In genomic region chr4:169601016-169601771, GRCh38 we compare ENCODE assay signal across 28 cellular contexts. TPM values are rescaled to one million over a fixed set of nuclear protein-coding genes. Genes with fewer than 3 reads are reported as not detected.
DNase-seq lines count a peak whose midpoint lies in the region; ATAC-seq, FAIRE-seq and TF ChIP-seq lines count a peak whose summit lies in the region.
"Had no signal": no experiment of that assay in that cellular context is flagged by ENCODE, and none has a peak within 500 bp of the region (broad histone marks: within the 10 kb centered on the region; RNA-seq: fewer than 3 reads in every experiment).

No MANE protein-coding gene starts in this region.

- no peaks in the 10 kb centered on the region for H3K27me3 ChIP-seq in small intestine (ENCODE audit: control insufficient read depth in 2 of 2, insufficient read depth in 2 of 2, low read length in 2 of 2)
- H3K27me3 ChIP-seq: adrenal gland, foreskin keratinocyte, uterus had no signal

- POLR2A ChIA-PET in activated CD4-positive, alpha-beta T cell treated with anti-CD3 and anti-CD28 coated beads for 36 hours (lab: Charles Lee) = no interaction called here
- POLR2A ChIA-PET in HEK293T (lab: Yijun Ruan, JAX) = no interaction called here

- intact Hi-C loops in activated CD4-positive, alpha-beta T cell treated with anti-CD3 and anti-CD28 coated beads for 36 hours (cut with DNase I, micrococcal nuclease) = no loop called here

- no peaks in the 10 kb centered on the region for H3K9me3 ChIP-seq in small intestine (ENCODE audit: control insufficient read depth, low read depth)
- H3K9me3 ChIP-seq: adrenal gland, Caco-2, uterus had no signal

- no peak overlapping the region for H3K27ac ChIP-seq in small intestine (ENCODE audit: low read depth in 1 of 2, low read length in 1 of 2)
- H3K27ac ChIP-seq: adrenal gland, epithelial cell of prostate, foreskin keratinocyte, uterus had no signal

- H3K4me3 ChIP-seq in small intestine (ENCODE audit: low read depth in 1 of 2, low read length in 2 of 2) = no peak overlapping the region
- H3K4me3 ChIP-seq: adrenal gland, K562, lung, uterus had no signal

- no peaks in the 10 kb centered on the region for H3K4me1 ChIP-seq in small intestine (ENCODE audit: control insufficient read depth in 2 of 2, insufficient read depth in 1 of 2, low read depth in 1 of 2, low read length in 1 of 2)
- H3K4me1 ChIP-seq: Caco-2, uterus had no signal

- no peak overlapping the region for H3K4me3 Mint-ChIP-seq in activated CD4-positive, alpha-beta T cell treated with anti-CD3 and anti-CD28 coated beads for 36 hours

- no peaks in the 10 kb centered on the region for H3K9me3 Mint-ChIP-seq in activated CD4-positive, alpha-beta T cell treated with anti-CD3 and anti-CD28 coated beads for 36 hours (ENCODE audit: low read depth)

- FAIRE-seq in small intestine (lab: Jason Lieb, UNC) = peak; percentile 59
- no peak for FAIRE-seq in GM12891 (lab: Jason Lieb, UNC)
- FAIRE-seq: K562, keratinocyte had no signal

- ATAC-seq in activated CD4-positive, alpha-beta T cell treated with anti-CD3 and anti-CD28 coated beads for 36 hours = peak; percentile 45
- peak; percentile 40 for ATAC-seq in HG02610 (IDR thresholded peaks at IDR 0.05; ENCODE audit: unreplicated experiment)
- ATAC-seq in HG03196 (IDR thresholded peaks at IDR 0.05; ENCODE audit: unreplicated experiment) = peak; percentile 49
- ATAC-seq: foreskin keratinocyte, K562 had no signal

- peaks cover 20% of the 10 kb centered on the region for H3K4me1 Mint-ChIP-seq in activated CD4-positive, alpha-beta T cell treated with anti-CD3 and anti-CD28 coated beads for 36 hours

- CTCF ChIA-PET in activated CD4-positive, alpha-beta T cell treated with anti-CD3 and anti-CD28 coated beads for 36 hours (lab: Charles Lee) = no interaction called here
- CTCF ChIA-PET in HEK293T (lab: Yijun Ruan, JAX) = interaction anchor here (0.6 kb wide), 1 partner anchor 45 kb away, joined by 3 read pairs; no protein-coding TSS in a partner anchor

- no peak overlapping the region for H3K27ac Mint-ChIP-seq in activated CD4-positive, alpha-beta T cell treated with anti-CD3 and anti-CD28 coated beads for 36 hours

- H3K27me3 Mint-ChIP-seq in activated CD4-positive, alpha-beta T cell treated with anti-CD3 and anti-CD28 coated beads for 36 hours = no peaks in the 10 kb centered on the region

- H3K36me3 ChIP-seq in small intestine (ENCODE audit: control insufficient read depth in 2 of 2, insufficient read depth in 2 of 2, low read length in 2 of 2) = peaks cover 2 to 3% of the 10 kb centered on the region in 2 donors
- H3K36me3 ChIP-seq: uterus had no signal

- DNase-seq in activated CD4-positive, alpha-beta T cell treated with anti-CD3 and anti-CD28 coated beads for 36 hours = no peak
- no peak for DNase-seq in activated CD4-positive, alpha-beta T cell treated with anti-CD3 and anti-CD28 coated beads, Interleukin-2, amount 50 U/mL, for 1 hour
- DNase-seq in small intestine = no peak
- DNase-seq in HEK293T (ENCODE audit: extremely low spot score) = no peak
- DNase-seq in stimulated activated CD4-positive, alpha-beta T cell treated with anti-CD3 and anti-CD28 coated beads, Interleukin-4, amount 100 ng/mL, for 24 hours = no peak
- no peak for DNase-seq in GM12891 (ENCODE audit: insufficient read length, low spot score)
- DNase-seq: 8988T; activated CD4-positive, alpha-beta T cell treated with anti-CD3 and anti-CD28 coated beads for 48 hours; activated CD8-positive, alpha-beta memory T cell treated with anti-CD3 and anti-CD28 coated beads, Interleukin-2, amount 50 U/mL, for 48 hours; activated gamma-delta T cell treated with Interleukin-2 at 50 U/mL for 16 hours; adrenal gland; Caco-2; EL; foreskin keratinocyte; H7; hippocampal formation; NCI-H187; NCI-H345; occipital lobe; stimulated activated CD4-positive, alpha-beta T cell treated with anti-CD3 and anti-CD28 coated beads, Interleukin-12 subunit alpha, Interleukin-12 subunit beta, amount 100 ng/mL, for 4 hours; substantia nigra; uterus had no signal

- H3K36me3 Mint-ChIP-seq in activated CD4-positive, alpha-beta T cell treated with anti-CD3 and anti-CD28 coated beads for 36 hours (ENCODE audit: low read depth) = peaks cover 7% of the 10 kb centered on the region

- no peak for TF ChIP-seq POLR2A in GM12891 (IDR thresholded peaks at IDR 0.05; ENCODE audit: low read depth, low read length)

TF ChIP-seq in HEK293T, 16 proteins besides CTCF, POLR2A, EP300 and RAD21:
- TF ChIP-seq LEF1 (IDR thresholded peaks at IDR 0.05; ENCODE audit: borderline replicate concordance) = no peak
- TF ChIP-seq FOXM1 (IDR thresholded peaks at IDR 0.05; ENCODE audit: borderline replicate concordance) = no peak

TF ChIP-seq in GM12891, 5 proteins besides CTCF, POLR2A, EP300 and RAD21:
- no peak for TF ChIP-seq SPI1 (IDR thresholded peaks at IDR 0.05; ENCODE audit: low read depth, low read length)
- no peak for TF ChIP-seq PAX5 (IDR thresholded peaks at IDR 0.05; ENCODE audit: insufficient read depth, low read length, severe bottlenecking)
- no peak for TF ChIP-seq POU2F2 (IDR thresholded peaks at IDR 0.05; ENCODE audit: low read depth, low read length)
- TF ChIP-seq POLR2AphosphoS5 (IDR thresholded peaks at IDR 0.05; ENCODE audit: low read depth, low read length) = no peak
- TF ChIP-seq TAF1 (IDR thresholded peaks at IDR 0.05; ENCODE audit: low read depth, low read length) = no peak
TF ChIP-seq in GM12891: peak in this region for 0.

RNA-seq across cellular contexts. Expression of gene NEK1, which starts 11.2 kb away (rescaled TPM):
- total RNA-seq in activated CD4-positive, alpha-beta T cell treated with anti-CD3 and anti-CD28 coated beads for 36 hours = 10 to 100 TPM in 1 of 2 experiments, 1 to 10 TPM in 1; 9.5 to 12.2 TPM
- 1 to 10 TPM; 2.7 to 4.4 (median 2.7) TPM for polyA plus RNA-seq in small intestine
- polyA plus RNA-seq in GM12891 (2012; ENCODE audit: low read depth, missing spikeins) = 3.5 TPM

RNA-seq across cellular contexts. Expression of gene CLCN3, which starts 19.2 kb away (rescaled TPM):
- total RNA-seq in activated CD4-positive, alpha-beta T cell treated with anti-CD3 and anti-CD28 coated beads for 36 hours = 10 to 100 TPM; 21.2 to 22.0 TPM
- polyA plus RNA-seq in small intestine = 10 to 100 TPM in 1 of 3 donors, 1 to 10 TPM in 2; 8.6 to 30.0 (median 8.7) TPM
- polyA plus RNA-seq in GM12891 (2012; ENCODE audit: low read depth, missing spikeins) = 5.6 TPM
